ENCODE assay signal across 21 cellular contexts in genomic region chr7:25708211-25708610, GRCh38.
"Had no signal": no experiment of that assay in that cellular context is flagged by ENCODE, and none has a peak within 500 bp of the region (broad histone marks: within the 10 kb centered on the region; RNA-seq: fewer than 3 reads in every experiment).

No MANE protein-coding gene starts in this region.

- DNase-seq: activated CD4-positive, CD25-positive, alpha-beta regulatory T cell treated with anti-CD3 and anti-CD28 coated beads, Interleukin-2, amount 50 U/mL, for 72 hours; activated CD8-positive, alpha-beta memory T cell treated with anti-CD3 and anti-CD28 coated beads, Interleukin-2, amount 50 U/mL, for 4 hours; activated naive CD4-positive, alpha-beta T cell treated with Interleukin-2 at 50 U/mL for 16 hours; activated naive CD8-positive, alpha-beta T cell treated with anti-CD3 and anti-CD28 coated beads for 36 hours; activated T-cell treated with anti-CD3 and anti-CD28 coated beads, Interleukin-2, amount 50 U/mL, for 24 hours; cerebellar nuclear complex; cortex of kidney; foreskin fibroblast; left colon; lower lobe of right lung; midbrain; spleen; stimulated activated CD4-positive, alpha-beta T cell treated with anti-CD3 and anti-CD28 coated beads, Interleukin-4, amount 100 ng/mL, for 1 hour; stimulated activated naive CD4-positive, alpha-beta T cell; T-helper 2 cell; upper lobe of right lung; WERI-Rb-1 had no signal

- H3K9me3 ChIP-seq: lower lobe of right lung, thoracic aorta, upper lobe of right lung had no signal

- H3K9me3 Mint-ChIP-seq: activated T-helper 2 cell treated with anti-CD3 and anti-CD28 coated beads, Interferon-gamma antibody, Interleukin-2, Interleukin-4, amounts not matched to agents 10 μg/mL and 5 μg/mL and 100 μg/mL, durations not matched to agents 14 hours and 24 hours and 36 hours had no signal

- H3K36me3 ChIP-seq: lower lobe of right lung, spleen, thoracic aorta, upper lobe of right lung, WERI-Rb-1 had no signal

- H3K27ac ChIP-seq: lower lobe of right lung, SK-N-MC, spleen, thoracic aorta, upper lobe of right lung, WERI-Rb-1 had no signal

- H3K4me1 Mint-ChIP-seq: activated naive CD8-positive, alpha-beta T cell treated with anti-CD3 and anti-CD28 coated beads for 36 hours had no signal

- H3K27ac Mint-ChIP-seq: activated naive CD8-positive, alpha-beta T cell treated with anti-CD3 and anti-CD28 coated beads for 36 hours; activated T-cell treated with anti-CD3 and anti-CD28 coated beads, Interleukin-2, amount 50 U/mL, for 24 hours; activated T-helper 2 cell treated with anti-CD3 and anti-CD28 coated beads, Interferon-gamma antibody, Interleukin-2, Interleukin-4, amounts not matched to agents 10 μg/mL and 5 μg/mL and 100 μg/mL, durations not matched to agents 14 hours and 24 hours and 36 hours; natural killer cell treated with Interleukin-12 subunit alpha and Interleukin-12 subunit beta and Interleukin-15 and Interleukin-18, amount 100 ng/mL, for 72 hours had no signal

- H3K4me1 ChIP-seq: lower lobe of right lung, spleen, upper lobe of right lung had no signal

- H3K4me3 ChIP-seq: lower lobe of right lung, SK-N-MC, spleen, thoracic aorta, upper lobe of right lung had no signal

- ATAC-seq: left colon; lower lobe of right lung; natural killer cell treated with Interleukin-12 subunit alpha and Interleukin-12 subunit beta and Interleukin-15 and Interleukin-18, amount 100 ng/mL, for 72 hours; upper lobe of right lung had no signal

- H3K27me3 ChIP-seq: spleen, upper lobe of right lung had no signal

- H3K36me3 Mint-ChIP-seq: natural killer cell treated with Interleukin-12 subunit alpha and Interleukin-12 subunit beta and Interleukin-15 and Interleukin-18, amount 100 ng/mL, for 72 hours had no signal

- H3K27me3 Mint-ChIP-seq: activated naive CD8-positive, alpha-beta T cell treated with anti-CD3 and anti-CD28 coated beads for 36 hours had no signal

- H3K4me3 Mint-ChIP-seq: activated naive CD8-positive, alpha-beta T cell treated with anti-CD3 and anti-CD28 coated beads for 36 hours; activated T-cell treated with anti-CD3 and anti-CD28 coated beads, Interleukin-2, amount 50 U/mL, for 24 hours; natural killer cell treated with Interleukin-12 subunit alpha and Interleukin-12 subunit beta and Interleukin-15 and Interleukin-18, amount 100 ng/mL, for 72 hours had no signal
